Comparison of ENCODE assay signal across 26 cellular contexts in the genomic region with DNA sequence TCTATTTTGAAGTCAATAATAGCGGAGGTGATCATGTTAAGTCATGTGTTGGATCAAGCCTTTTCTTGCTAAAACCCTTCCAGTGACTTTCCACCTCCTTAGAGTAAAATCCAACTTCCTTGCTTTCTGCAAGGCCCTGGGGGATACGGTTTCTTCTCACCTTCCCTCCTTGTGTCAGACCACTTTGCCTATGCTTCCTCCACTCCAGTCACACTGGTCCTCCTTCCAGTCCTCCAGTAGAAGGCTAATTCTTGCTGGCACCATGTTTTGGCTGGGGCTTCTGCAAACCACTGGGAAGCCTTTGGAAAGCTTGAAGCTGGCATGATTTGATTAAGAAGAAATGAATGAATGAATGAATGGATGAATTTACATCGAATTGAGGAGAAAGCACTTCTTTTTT.
"Had no signal": no experiment of that assay in that cellular context is flagged by ENCODE, and none has a peak within 500 bp of the region (broad histone marks: within the 10 kb centered on the region; RNA-seq: fewer than 3 reads in every experiment).

No MANE protein-coding gene starts in this region.

- H3K4me3 ChIP-seq: SK-N-MC had no signal

- H3K4me3 Mint-ChIP-seq: activated CD4-positive, alpha-beta memory T cell treated with anti-CD3 and anti-CD28 coated beads for 36 hours; activated CD4-positive, alpha-beta T cell treated with anti-CD3 and anti-CD28 coated beads, Interleukin-2, amount 10 ng/mL, durations not matched to agents 7 days and 5 days; activated naive CD4-positive, alpha-beta T cell treated with anti-CD3 and anti-CD28 coated beads for 36 hours; activated naive CD8-positive, alpha-beta T cell; activated T-helper 17 cell treated with anti-CD3 and anti-CD28 coated beads, Interleukin-2, amount 50 U/mL, for 72 hours; brain; central memory CD8-positive, alpha-beta T cell; T-cell had no signal

- H3K27ac ChIP-seq: SK-N-MC had no signal

- ATAC-seq: activated T-helper 17 cell treated with anti-CD3 and anti-CD28 coated beads, Interleukin-2, amount 50 U/mL, for 72 hours; T-cell had no signal

- DNase-seq: activated CD4-positive, alpha-beta memory T cell treated with anti-CD3 and anti-CD28 coated beads for 36 hours; activated CD4-positive, alpha-beta T cell treated with anti-CD3 and anti-CD28 coated beads, Interleukin-2, amount 10 ng/mL, durations not matched to agents 7 days and 5 days; activated CD4-positive, CD25-positive, alpha-beta regulatory T cell; activated gamma-delta T cell; activated naive CD4-positive, alpha-beta T cell treated with anti-CD3 and anti-CD28 coated beads for 36 hours; activated T-cell treated with anti-CD3 and anti-CD28 coated beads for 4 hours; activated T-cell treated with anti-CD3 and anti-CD28 coated beads, Interleukin-2, amount 50 U/mL, for 48 hours; amygdala; Kasumi-1; NCI-H1048; NCI-H146; NCI-H1930; NCI-H2171 treated with DMSO at 0.1 percent for 48 hours; NCI-H226; NCI-H526 treated with DMSO at 0.1 percent for 48 hours; NCI-H82; T-cell; T-helper 2 cell; T1000 had no signal

- H3K27ac Mint-ChIP-seq: activated CD4-positive, alpha-beta memory T cell treated with anti-CD3 and anti-CD28 coated beads for 36 hours; activated CD4-positive, alpha-beta T cell treated with anti-CD3 and anti-CD28 coated beads, Interleukin-2, amount 10 ng/mL, durations not matched to agents 7 days and 5 days; activated naive CD4-positive, alpha-beta T cell treated with anti-CD3 and anti-CD28 coated beads for 36 hours; activated naive CD8-positive, alpha-beta T cell; activated T-helper 17 cell treated with anti-CD3 and anti-CD28 coated beads, Interleukin-2, amount 50 U/mL, for 72 hours; brain; T-cell had no signal

- H3K36me3 Mint-ChIP-seq: activated CD4-positive, alpha-beta memory T cell treated with anti-CD3 and anti-CD28 coated beads for 36 hours; activated naive CD8-positive, alpha-beta T cell; brain; T-cell had no signal

- H3K9me3 Mint-ChIP-seq: activated CD4-positive, alpha-beta T cell treated with anti-CD3 and anti-CD28 coated beads, Interleukin-2, amount 10 ng/mL, durations not matched to agents 7 days and 5 days; activated naive CD4-positive, alpha-beta T cell treated with anti-CD3 and anti-CD28 coated beads for 36 hours; brain; central memory CD8-positive, alpha-beta T cell had no signal

- FAIRE-seq: astrocyte, TTC549 had no signal

- H3K27me3 Mint-ChIP-seq: activated CD4-positive, alpha-beta memory T cell treated with anti-CD3 and anti-CD28 coated beads for 36 hours; activated CD4-positive, alpha-beta T cell treated with anti-CD3 and anti-CD28 coated beads, Interleukin-2, amount 10 ng/mL, durations not matched to agents 7 days and 5 days; activated naive CD8-positive, alpha-beta T cell; activated T-helper 17 cell treated with anti-CD3 and anti-CD28 coated beads, Interleukin-2, amount 50 U/mL, for 72 hours; central memory CD8-positive, alpha-beta T cell; T-cell had no signal

- H3K4me1 Mint-ChIP-seq: activated CD4-positive, alpha-beta T cell treated with anti-CD3 and anti-CD28 coated beads, Interleukin-2, amount 10 ng/mL, durations not matched to agents 7 days and 5 days; activated T-helper 17 cell treated with anti-CD3 and anti-CD28 coated beads, Interleukin-2, amount 50 U/mL, for 72 hours; central memory CD8-positive, alpha-beta T cell; T-cell had no signal
